In the genomic region with DNA sequence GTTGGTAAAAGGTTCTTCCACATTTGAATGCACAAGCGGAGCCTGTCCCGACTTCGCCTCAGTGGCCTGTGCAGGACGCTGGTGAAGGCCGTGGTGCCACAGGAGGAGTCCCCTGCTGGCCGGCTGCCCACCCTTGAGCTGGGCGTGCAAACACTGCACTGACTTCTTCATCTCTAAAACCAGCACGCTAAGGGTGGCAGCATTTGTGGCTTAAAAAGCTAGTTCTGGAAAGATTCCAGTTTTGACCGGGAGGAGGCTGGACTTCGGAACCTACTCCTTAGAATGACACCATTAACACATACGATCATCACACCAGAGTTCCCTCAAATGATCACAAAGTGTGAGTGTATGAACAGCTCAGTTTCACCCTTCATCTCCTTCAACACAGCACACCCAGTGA, we compare ENCODE assay signal across 17 cellular contexts.
DNase-seq lines count a peak whose midpoint lies in the region; ATAC-seq and TF ChIP-seq lines count a peak whose summit lies in the region.
"Had no signal": no experiment of that assay in that cellular context is flagged by ENCODE, and none has a peak within 500 bp of the region (broad histone marks: within the 10 kb centered on the region; RNA-seq: fewer than 3 reads in every experiment).

No MANE protein-coding gene starts in this region.

- CTCF ChIA-PET in Calu3 (lab: Charles Lee) (interaction anchor here (0.6 kb wide), 1 partner anchor 25 kb away, joined by 3 read pairs; no protein-coding TSS in a partner anchor), WTC11 (lab: Charles Lee) (interaction anchor here (1.9 to 2.2 kb wide), 2 partner anchors 143 to 229 kb away, joined by 5 to 8 read pairs; no protein-coding TSS in a partner anchor)
- CTCF ChIA-PET in activated CD8-positive, alpha-beta T cell treated with anti-CD3 and anti-CD28 coated beads for 36 hours (lab: Charles Lee): interaction anchor here (1.2 to 1.8 kb wide), 4 partner anchors 122 to 272 kb away, joined by 3 to 11 read pairs (median 6); no protein-coding TSS in a partner anchor

- no TSS peak for BruUV-seq in Calu3 (replicated peaks; lab: Mats Ljungman, UMichigan)

- H3K4me1 Mint-ChIP-seq in Calu3 (ENCODE audit: low read depth, unreplicated experiment) (peaks cover 10% of the 10 kb centered on the region), WTC11 (0 out of 2 replicates have a peak, but pooled peaks cover 3% of the 10 kb centered on the region)
- no peaks in the 10 kb centered on the region for H3K4me1 Mint-ChIP-seq in activated CD8-positive, alpha-beta T cell treated with anti-CD3 and anti-CD28 coated beads for 36 hours (ENCODE audit: low read depth)
- H3K4me1 Mint-ChIP-seq: immature natural killer cell had no signal

- peaks cover 85% of the 10 kb centered on the region for H3K36me3 Mint-ChIP-seq in Calu3 (ENCODE audit: insufficient read depth, unreplicated experiment)
- peaks cover 73% of the 10 kb centered on the region for H3K36me3 Mint-ChIP-seq in WTC11
- H3K36me3 Mint-ChIP-seq in activated CD8-positive, alpha-beta T cell treated with anti-CD3 and anti-CD28 coated beads for 36 hours (ENCODE audit: low read depth): peaks cover 32% of the 10 kb centered on the region

- H3K4me3 Mint-ChIP-seq in Calu3 (ENCODE audit: low read depth, unreplicated experiment): no peak overlapping the region
- no peak overlapping the region for H3K4me3 Mint-ChIP-seq in WTC11
- H3K4me3 Mint-ChIP-seq in activated CD8-positive, alpha-beta T cell treated with anti-CD3 and anti-CD28 coated beads for 36 hours: no peak overlapping the region
- H3K4me3 Mint-ChIP-seq: activated CD8-positive, alpha-beta T cell treated with anti-CD3 and anti-CD28 coated beads, Interleukin-2, amount 10 ng/mL, durations not matched to agents 7 days and 5 days; GM23338; immature natural killer cell had no signal

- no peaks in the 10 kb centered on the region for H3K27me3 Mint-ChIP-seq in Calu3 (ENCODE audit: unreplicated experiment)
- H3K27me3 Mint-ChIP-seq in WTC11 (ENCODE audit: low read depth): no peaks in the 10 kb centered on the region
- no peaks in the 10 kb centered on the region for H3K27me3 Mint-ChIP-seq in activated CD8-positive, alpha-beta T cell treated with anti-CD3 and anti-CD28 coated beads for 36 hours

- no peaks in the 10 kb centered on the region for H3K9me3 Mint-ChIP-seq in Calu3 (ENCODE audit: low read depth, unreplicated experiment)
- H3K9me3 Mint-ChIP-seq in WTC11: no peaks in the 10 kb centered on the region
- H3K9me3 Mint-ChIP-seq in activated CD8-positive, alpha-beta T cell treated with anti-CD3 and anti-CD28 coated beads for 36 hours: no peaks in the 10 kb centered on the region
- H3K9me3 Mint-ChIP-seq: GM23338, immature natural killer cell had no signal

- ATAC-seq in WTC11: no peak
- ATAC-seq in activated CD8-positive, alpha-beta T cell treated with anti-CD3 and anti-CD28 coated beads for 36 hours: no peak
- ATAC-seq: activated CD8-positive, alpha-beta T cell treated with anti-CD3 and anti-CD28 coated beads, Interleukin-2, amount 10 ng/mL, durations not matched to agents 7 days and 5 days; gastroesophageal sphincter; GM23338 had no signal

- H3K27ac Mint-ChIP-seq in Calu3 (ENCODE audit: unreplicated experiment): peak overlapping the region; percentile 63
- H3K27ac Mint-ChIP-seq in WTC11: peak overlapping the region; percentile 39; the same call in 1 of the 2 replicates
- no peak overlapping the region for H3K27ac Mint-ChIP-seq in activated CD8-positive, alpha-beta T cell treated with anti-CD3 and anti-CD28 coated beads for 36 hours
- H3K27ac Mint-ChIP-seq: activated CD8-positive, alpha-beta T cell treated with anti-CD3 and anti-CD28 coated beads, Interleukin-2, amount 10 ng/mL, durations not matched to agents 7 days and 5 days had no signal

- TF ChIP-seq CTCF in Calu3 (IDR thresholded peaks at IDR 0.05; ENCODE audit: unreplicated experiment) (no peak), WTC11 (IDR thresholded peaks at IDR 0.05) (no peak)
- no peak for TF ChIP-seq CTCF in activated CD8-positive, alpha-beta T cell treated with anti-CD3 and anti-CD28 coated beads for 36 hours (IDR thresholded peaks at IDR 0.05)

- intact Hi-C loops in Calu3 (cut with micrococcal nuclease; ENCODE audit: unreplicated experiment): loop anchor here (2.0 to 5.0 kb wide), 2 partner anchors 86 to 189 kb away; no protein-coding TSS in a partner anchor
- intact Hi-C loops in activated CD8-positive, alpha-beta T cell treated with anti-CD3 and anti-CD28 coated beads for 36 hours (cut with micrococcal nuclease): loop anchor here (2.0 kb wide), 1 partner anchor 271 kb away; no protein-coding TSS in a partner anchor

- no peak for DNase-seq in Calu3
- no peak for DNase-seq in WTC11 (ENCODE audit: low spot score)
- peak; percentile 25 for DNase-seq in fibroblast of peridontal ligament (ENCODE audit: extremely low read depth)
- peak; percentile 12 for DNase-seq in pons (ENCODE audit: low spot score)
- DNase-seq in stimulated activated CD4-positive, alpha-beta T cell treated with anti-CD3 and anti-CD28 coated beads, Interleukin-15, amount 100 ng/mL, for 24 hours: no peak
- no peak for DNase-seq in HK-2 (ENCODE audit: unreplicated experiment)
- no peak for DNase-seq in stimulated activated CD8-positive, alpha-beta memory T cell treated with anti-CD3 and anti-CD28 coated beads, Interleukin-4, amount 100 ng/mL, for 48 hours
- no peak for DNase-seq in activated CD8-positive, alpha-beta T cell treated with anti-CD3 and anti-CD28 coated beads for 36 hours
- DNase-seq: activated CD8-positive, alpha-beta T cell treated with anti-CD3 and anti-CD28 coated beads, Interleukin-2, amount 10 ng/mL, durations not matched to agents 7 days and 5 days; activated gamma-delta T cell treated with Interleukin-2 at 50 U/mL for 16 hours; effector CD8-positive, alpha-beta T cell; immature natural killer cell; MM.1S; NCI-H187; thyroid gland had no signal

- POLR2A ChIA-PET in WTC11 (lab: Charles Lee): no interaction called here
- POLR2A ChIA-PET in activated CD8-positive, alpha-beta T cell treated with anti-CD3 and anti-CD28 coated beads for 36 hours (lab: Charles Lee): no interaction called here

TF ChIP-seq in WTC11, 78 proteins besides CTCF, POLR2A, EP300 and RAD21:
- no peak for TF ChIP-seq GRHL2 (CRISPR knock-in tag; IDR thresholded peaks at IDR 0.05; ENCODE audit: insufficient replicate concordance, severe bottlenecking)
- no peak for TF ChIP-seq PRRX2 (CRISPR knock-in tag; IDR thresholded peaks at IDR 0.05)
- TF ChIP-seq, protein P1, sequence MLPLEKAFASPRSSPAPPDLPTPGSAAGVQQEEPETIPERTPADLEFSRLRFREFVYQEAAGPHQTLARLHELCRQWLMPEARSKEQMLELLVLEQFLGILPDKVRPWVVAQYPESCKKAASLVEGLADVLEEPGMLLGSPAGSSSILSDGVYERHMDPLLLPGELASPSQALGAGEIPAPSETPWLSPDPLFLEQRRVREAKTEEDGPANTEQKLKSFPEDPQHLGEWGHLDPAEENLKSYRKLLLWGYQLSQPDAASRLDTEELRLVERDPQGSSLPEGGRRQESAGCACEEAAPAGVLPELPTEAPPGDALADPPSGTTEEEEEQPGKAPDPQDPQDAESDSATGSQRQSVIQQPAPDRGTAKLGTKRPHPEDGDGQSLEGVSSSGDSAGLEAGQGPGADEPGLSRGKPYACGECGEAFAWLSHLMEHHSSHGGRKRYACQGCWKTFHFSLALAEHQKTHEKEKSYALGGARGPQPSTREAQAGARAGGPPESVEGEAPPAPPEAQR (CRISPR knock-in tag; IDR thresholded peaks at IDR 0.05): no peak
- no peak for TF ChIP-seq ZNF138 (CRISPR knock-in tag; conservative IDR thresholded peaks at IDR 0.05)

Comparison
In these comparisons a context has a peak if more than half of its experiments do, and no peak if none do; other contexts are left out.
1. DNase-seq: peak in fibroblast of peridontal ligament (single experiment) and pons (single experiment); none in Calu3 (single experiment), WTC11 (single experiment), stimulated activated CD4-positive, alpha-beta T cell treated with anti-CD3 and anti-CD28 coated beads, Interleukin-15, amount 100 ng/mL, for 24 hours (single experiment), HK-2 (single experiment), stimulated activated CD8-positive, alpha-beta memory T cell treated with anti-CD3 and anti-CD28 coated beads, Interleukin-4, amount 100 ng/mL, for 48 hours (single experiment) and activated CD8-positive, alpha-beta T cell treated with anti-CD3 and anti-CD28 coated beads for 36 hours (single experiment).